Comparison of ENCODE assay signal across 16 cellular contexts in genomic region chr7:51080622-51081269, GRCh38.
A peak's percentile ranks its signal among the peaks of the same experiment; 100 is the strongest.
DNase-seq lines count a peak whose midpoint lies in the region; ATAC-seq lines count a peak whose summit lies in the region.
"Had no signal": no experiment of that assay in that cellular context is flagged by ENCODE, and none has a peak within 500 bp of the region (broad histone marks: within the 10 kb centered on the region; RNA-seq: fewer than 3 reads in every experiment).

No MANE protein-coding gene starts in this region.

- DNase-seq in NCI-H1694 treated with DMSO at 0.1 percent for 48 hours (lab: John Stamatoyannopoulos, UW) (peak; percentile 72), globus pallidus (ENCODE audit: low spot score) (peak; percentile 40), islet precursor cell (peak; percentile 68)
- no peak for DNase-seq in activated effector memory CD4-positive, alpha-beta T cell treated with Interleukin-2 at 50 U/mL for 16 hours
- no peak for DNase-seq in stimulated activated CD4-positive, alpha-beta T cell treated with anti-CD3 and anti-CD28 coated beads, Interleukin-2, amount 100 ng/mL, for 48 hours
- DNase-seq in activated naive CD4-positive, alpha-beta T cell (lab: John Stamatoyannopoulos, UW): no peak
- DNase-seq: activated CD8-positive, alpha-beta memory T cell treated with anti-CD3 and anti-CD28 coated beads for 24 hours; activated naive CD8-positive, alpha-beta T cell treated with anti-CD3 and anti-CD28 coated beads, Interleukin-2, amount 50 U/mL, for 24 hours; CD4-positive, alpha-beta memory T cell; EL; KG1; left lung; NCI-H1048; pancreas had no signal

- peaks cover 12 to 25% (median 19%) of the 10 kb centered on the region in 10 experiments for H3K4me1 ChIP-seq in BLaER1 treated with 17β-estradiol and CSF1 and Interleukin-3, amounts not matched to agents 10 nM and 100 nM
- H3K4me1 ChIP-seq: left lung had no signal

- no peak overlapping the region for H3K9ac ChIP-seq in BLaER1 treated with 17β-estradiol and CSF1 and Interleukin-3, amounts not matched to agents 10 nM and 100 nM

- H3K9me3 ChIP-seq in BLaER1 treated with 17β-estradiol and CSF1 and Interleukin-3, amounts not matched to agents 10 nM and 100 nM (replicated peaks in 1 of 11): no peaks in the 10 kb centered on the region
- H3K9me3 ChIP-seq: left lung, pancreas had no signal

- H4K20me1 ChIP-seq in BLaER1 treated with 17β-estradiol and CSF1 and Interleukin-3, amounts not matched to agents 10 nM and 100 nM: no peaks in the 10 kb centered on the region

- H3K36me3 ChIP-seq in BLaER1 treated with 17β-estradiol and CSF1 and Interleukin-3, amounts not matched to agents 10 nM and 100 nM: no peaks in the 10 kb centered on the region
- H3K36me3 ChIP-seq: left lung, pancreas had no signal

- no peak for ATAC-seq in HG03139 (IDR thresholded peaks at IDR 0.05; ENCODE audit: unreplicated experiment)
- ATAC-seq: activated naive CD8-positive, alpha-beta T cell treated with anti-CD3 and anti-CD28 coated beads, Interleukin-2, amount 50 U/mL, for 24 hours; left lung; pancreas had no signal

- H3K27ac ChIP-seq in BLaER1 treated with 17β-estradiol and CSF1 and Interleukin-3, amounts not matched to agents 10 nM and 100 nM: no peak overlapping the region
- H3K27ac ChIP-seq: left lung, pancreas had no signal

- peak overlapping the region in 9 of 11 experiments; percentile 4 to 49 (median 27); a peak in 13 of 22 replicates for H3K4me2 ChIP-seq in BLaER1 treated with 17β-estradiol and CSF1 and Interleukin-3, amounts not matched to agents 10 nM and 100 nM

- no peaks in the 10 kb centered on the region for H3K27me3 ChIP-seq in BLaER1 treated with 17β-estradiol and CSF1 and Interleukin-3, amounts not matched to agents 10 nM and 100 nM
- H3K27me3 ChIP-seq: left lung, pancreas had no signal

- H3K4me3 ChIP-seq in BLaER1 treated with 17β-estradiol and CSF1 and Interleukin-3, amounts not matched to agents 10 nM and 100 nM: no peak overlapping the region
- H3K4me3 ChIP-seq: left lung, pancreas had no signal

Comparison
In these comparisons a context has a peak if more than half of its experiments do, and no peak if none do; other contexts are left out.
1. DNase-seq: peak in NCI-H1694 treated with DMSO at 0.1 percent for 48 hours (single experiment), globus pallidus (single experiment) and islet precursor cell (single experiment); none in activated effector memory CD4-positive, alpha-beta T cell treated with Interleukin-2 at 50 U/mL for 16 hours (single experiment), stimulated activated CD4-positive, alpha-beta T cell treated with anti-CD3 and anti-CD28 coated beads, Interleukin-2, amount 100 ng/mL, for 48 hours (0 of 2) and activated naive CD4-positive, alpha-beta T cell (0 of 4).